ENCODE assay signal across 1 cellular context in the genomic region with DNA sequence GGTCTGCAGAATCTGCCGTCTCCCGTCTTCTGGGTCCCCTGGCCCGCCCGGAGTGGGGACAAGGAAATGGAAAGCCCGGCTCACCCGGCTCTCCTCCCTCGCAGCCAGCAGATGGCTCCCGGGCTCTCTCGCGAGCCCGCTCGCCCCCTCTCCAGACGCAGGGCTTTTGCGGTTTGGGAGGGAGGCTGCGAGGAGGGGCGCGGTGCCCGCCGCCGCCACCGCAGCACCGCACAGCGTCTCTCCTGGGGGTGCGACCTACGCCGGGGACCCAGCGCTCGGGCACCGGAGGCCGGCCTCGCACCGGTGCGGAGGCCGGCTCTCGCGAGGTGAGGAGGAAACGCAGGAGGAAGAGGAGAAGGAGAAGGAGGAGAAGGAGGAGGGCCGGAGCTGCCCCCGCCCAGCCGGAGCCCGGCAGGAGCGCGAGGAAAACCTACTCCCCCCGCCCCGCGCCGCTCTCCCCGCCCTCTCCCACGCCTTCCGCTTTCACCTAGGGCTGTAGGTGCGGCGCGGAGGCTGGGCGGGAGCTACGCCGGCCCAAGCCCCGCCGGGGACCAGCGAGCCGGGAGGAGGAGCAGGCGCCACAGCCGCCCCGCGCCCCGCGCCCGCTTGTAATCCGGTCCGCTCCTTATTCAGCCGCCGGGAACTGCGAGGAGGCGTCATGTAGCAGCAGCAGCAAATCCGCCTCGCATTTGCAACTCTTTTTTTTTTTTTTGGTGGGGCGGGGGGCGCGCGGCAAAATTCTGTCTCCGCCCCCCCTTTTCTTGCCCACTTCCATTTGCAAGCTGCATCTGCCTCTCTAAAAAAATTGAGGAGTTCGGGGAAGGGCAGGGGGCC.
TF ChIP-seq lines count a peak whose summit lies in the region.

Gene CARMIL1 (plus strand): TSS at position 461 of the 834 bp plus-strand sequence. CDS start 422 bp downstream, outside the sequence.

TF ChIP-seq in K562, 482 proteins besides CTCF, POLR2A, EP300 and RAD21 (continued from another document and continues in another):
- TF ChIP-seq SAFB2 (IDR thresholded peaks at IDR 0.05; ENCODE audit: borderline replicate concordance, low read depth, low read length, severe bottlenecking) (no peak), SREBF2 (CRISPR knock-in tag; IDR thresholded peaks at IDR 0.05) (no peak), ZNF311 (CRISPR knock-in tag; IDR thresholded peaks at IDR 0.05) (no peak), PTBP1 (IDR thresholded peaks at IDR 0.05; ENCODE audit: low read depth, low read length) (no peak), NR4A1 (CRISPR knock-in tag; IDR thresholded peaks at IDR 0.05) (no peak), NR4A1 (tag; IDR thresholded peaks at IDR 0.05) (no peak), TAF1 (IDR thresholded peaks at IDR 0.05; ENCODE audit: control insufficient read depth, extremely low read depth, insufficient read depth, low read length, severe bottlenecking) (no peak), ELF2 (CRISPR knock-in tag; IDR thresholded peaks at IDR 0.05) (no peak), CSDE1 (IDR thresholded peaks at IDR 0.05) (no peak), GABPB1 (CRISPR knock-in tag; IDR thresholded peaks at IDR 0.05) (peak; percentile 34; the same call in 1 of the 2 replicates), MYNN (IDR thresholded peaks at IDR 0.05) (no peak), MYNN (CRISPR knock-in tag; IDR thresholded peaks at IDR 0.05) (no peak), LCOR (CRISPR knock-in tag; IDR thresholded peaks at IDR 0.05) (no peak), NFIX (CRISPR knock-in tag; IDR thresholded peaks at IDR 0.05; ENCODE audit: low read depth) (no peak), ZBTB12 (CRISPR knock-in tag; IDR thresholded peaks at IDR 0.05) (no peak), E2F4 (CRISPR knock-in tag; IDR thresholded peaks at IDR 0.05; ENCODE audit: low read depth) (no peak), FIP1L1 (IDR thresholded peaks at IDR 0.05; ENCODE audit: low read depth, low read length, poor library complexity, severe bottlenecking) (no peak), SNIP1 (IDR thresholded peaks at IDR 0.05; ENCODE audit: low read depth) (no peak), YBX1 (IDR thresholded peaks at IDR 0.05) (no peak), DLX4 (CRISPR knock-in tag; IDR thresholded peaks at IDR 0.05) (no peak), TCF3 (CRISPR knock-in tag; IDR thresholded peaks at IDR 0.05) (no peak), TAF9B (IDR thresholded peaks at IDR 0.05; ENCODE audit: partially characterized antibody) (no peak), KLF16 (IDR thresholded peaks at IDR 0.05) (no peak), MYBL2 (IDR thresholded peaks at IDR 0.05; ENCODE audit: low read depth) (no peak), MYBL2 (CRISPR knock-in tag; IDR thresholded peaks at IDR 0.05; ENCODE audit: borderline replicate concordance) (no peak), RFX5 (IDR thresholded peaks at IDR 0.05; ENCODE audit: low read depth, low read length) (no peak), VEZF1 (CRISPR knock-in tag; IDR thresholded peaks at IDR 0.05) (peak; percentile 88), PTRF (tag; IDR thresholded peaks at IDR 0.05) (no peak), KDM4B (IDR thresholded peaks at IDR 0.05; ENCODE audit: borderline replicate concordance in 2 of 2, low read depth in 1 of 2) (no peak; a peak in 1 of 4 replicates), FOXO4 (CRISPR knock-in tag; IDR thresholded peaks at IDR 0.05) (no peak), FOXA1 (IDR thresholded peaks at IDR 0.05; ENCODE audit: borderline replicate concordance) (no peak), CREB3L1 (IDR thresholded peaks at IDR 0.05; ENCODE audit: borderline replicate concordance, low read depth) (no peak; the same call in 1 of the 2 replicates), XRCC3 (IDR thresholded peaks at IDR 0.05) (no peak), GMEB1 (CRISPR knock-in tag; IDR thresholded peaks at IDR 0.05) (no peak), HEY1 (CRISPR knock-in tag; IDR thresholded peaks at IDR 0.05; ENCODE audit: borderline replicate concordance) (no peak), YY1 (IDR thresholded peaks at IDR 0.05; ENCODE audit: borderline replicate concordance in 1 of 3, control insufficient read depth in 1 of 3, extremely low read depth in 1 of 3, insufficient read depth in 3 of 3, insufficient read length in 1 of 3, insufficient replicate concordance in 2 of 3, low read depth in 1 of 3, low read length in 2 of 3) (peak in 1 of 3 experiments; percentile 16), NFE2 (IDR thresholded peaks at IDR 0.05; ENCODE audit: low read depth) (no peak), ETV5 (CRISPR knock-in tag; IDR thresholded peaks at IDR 0.05; ENCODE audit: low read depth) (peak; percentile 33; the same call in 1 of the 2 replicates)
- TF ChIP-seq, protein P1, sequence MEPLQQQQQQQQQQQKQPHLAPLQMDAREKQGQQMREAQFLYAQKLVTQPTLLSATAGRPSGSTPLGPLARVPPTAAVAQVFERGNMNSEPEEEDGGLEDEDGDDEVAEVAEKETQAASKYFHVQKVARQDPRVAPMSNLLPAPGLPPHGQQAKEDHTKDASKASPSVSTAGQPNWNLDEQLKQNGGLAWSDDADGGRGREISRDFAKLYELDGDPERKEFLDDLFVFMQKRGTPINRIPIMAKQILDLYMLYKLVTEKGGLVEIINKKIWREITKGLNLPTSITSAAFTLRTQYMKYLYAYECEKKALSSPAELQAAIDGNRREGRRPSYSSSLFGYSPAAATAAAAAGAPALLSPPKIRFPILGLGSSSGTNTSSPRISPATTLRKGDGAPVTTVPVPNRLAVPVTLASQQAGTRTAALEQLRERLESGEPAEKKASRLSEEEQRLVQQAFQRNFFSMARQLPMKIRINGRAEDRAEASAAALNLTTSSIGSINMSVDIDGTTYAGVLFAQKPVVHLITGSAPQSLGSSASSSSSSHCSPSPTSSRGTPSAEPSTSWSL (CRISPR knock-in tag; IDR thresholded peaks at IDR 0.05; ENCODE audit: borderline replicate concordance) = no peak
- TF ChIP-seq, protein P2, sequence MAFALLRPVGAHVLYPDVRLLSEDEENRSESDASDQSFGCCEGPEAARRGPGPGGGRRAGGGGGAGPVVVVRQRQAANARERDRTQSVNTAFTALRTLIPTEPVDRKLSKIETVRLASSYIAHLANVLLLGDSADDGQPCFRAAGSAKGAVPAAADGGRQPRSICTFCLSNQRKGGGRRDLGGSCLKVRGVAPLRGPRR (CRISPR knock-in tag; IDR thresholded peaks at IDR 0.05) = no peak
- TF ChIP-seq, protein P3, sequence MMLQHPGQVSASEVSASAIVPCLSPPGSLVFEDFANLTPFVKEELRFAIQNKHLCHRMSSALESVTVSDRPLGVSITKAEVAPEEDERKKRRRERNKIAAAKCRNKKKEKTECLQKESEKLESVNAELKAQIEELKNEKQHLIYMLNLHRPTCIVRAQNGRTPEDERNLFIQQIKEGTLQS (IDR thresholded peaks at IDR 0.05) = no peak
- TF ChIP-seq, protein P3 (CRISPR knock-in tag; conservative IDR thresholded peaks at IDR 0.05) = no peak
- TF ChIP-seq, protein P4, sequence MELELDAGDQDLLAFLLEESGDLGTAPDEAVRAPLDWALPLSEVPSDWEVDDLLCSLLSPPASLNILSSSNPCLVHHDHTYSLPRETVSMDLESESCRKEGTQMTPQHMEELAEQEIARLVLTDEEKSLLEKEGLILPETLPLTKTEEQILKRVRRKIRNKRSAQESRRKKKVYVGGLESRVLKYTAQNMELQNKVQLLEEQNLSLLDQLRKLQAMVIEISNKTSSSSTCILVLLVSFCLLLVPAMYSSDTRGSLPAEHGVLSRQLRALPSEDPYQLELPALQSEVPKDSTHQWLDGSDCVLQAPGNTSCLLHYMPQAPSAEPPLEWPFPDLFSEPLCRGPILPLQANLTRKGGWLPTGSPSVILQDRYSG (tag; conservative IDR thresholded peaks at IDR 0.05; ENCODE audit: low read depth) = no peak
- TF ChIP-seq, protein P5, sequence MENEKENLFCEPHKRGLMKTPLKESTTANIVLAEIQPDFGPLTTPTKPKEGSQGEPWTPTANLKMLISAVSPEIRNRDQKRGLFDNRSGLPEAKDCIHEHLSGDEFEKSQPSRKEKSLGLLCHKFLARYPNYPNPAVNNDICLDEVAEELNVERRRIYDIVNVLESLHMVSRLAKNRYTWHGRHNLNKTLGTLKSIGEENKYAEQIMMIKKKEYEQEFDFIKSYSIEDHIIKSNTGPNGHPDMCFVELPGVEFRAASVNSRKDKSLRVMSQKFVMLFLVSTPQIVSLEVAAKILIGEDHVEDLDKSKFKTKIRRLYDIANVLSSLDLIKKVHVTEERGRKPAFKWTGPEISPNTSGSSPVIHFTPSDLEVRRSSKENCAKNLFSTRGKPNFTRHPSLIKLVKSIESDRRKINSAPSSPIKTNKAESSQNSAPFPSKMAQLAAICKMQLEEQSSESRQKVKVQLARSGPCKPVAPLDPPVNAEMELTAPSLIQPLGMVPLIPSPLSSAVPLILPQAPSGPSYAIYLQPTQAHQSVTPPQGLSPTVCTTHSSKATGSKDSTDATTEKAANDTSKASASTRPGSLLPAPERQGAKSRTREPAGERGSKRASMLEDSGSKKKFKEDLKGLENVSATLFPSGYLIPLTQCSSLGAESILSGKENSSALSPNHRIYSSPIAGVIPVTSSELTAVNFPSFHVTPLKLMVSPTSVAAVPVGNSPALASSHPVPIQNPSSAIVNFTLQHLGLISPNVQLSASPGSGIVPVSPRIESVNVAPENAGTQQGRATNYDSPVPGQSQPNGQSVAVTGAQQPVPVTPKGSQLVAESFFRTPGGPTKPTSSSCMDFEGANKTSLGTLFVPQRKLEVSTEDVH (IDR thresholded peaks at IDR 0.05; ENCODE audit: low read depth, partially characterized antibody) = no peak
